22 cellular contexts compared by ENCODE assay signal in genomic region chr5:171628344-171628743, GRCh38.
DNase-seq lines count a peak whose midpoint lies in the region; ATAC-seq and TF ChIP-seq lines count a peak whose summit lies in the region.
"Had no signal": no experiment of that assay in that cellular context is flagged by ENCODE, and none has a peak within 500 bp of the region (broad histone marks: within the 10 kb centered on the region; RNA-seq: fewer than 3 reads in every experiment).

No MANE protein-coding gene starts in this region.

- peak overlapping the region; percentile 35 for H3K4me2 ChIP-seq in GM23248 (ENCODE audit: unreplicated experiment)

- no peaks in the 10 kb centered on the region for H3K79me2 ChIP-seq in GM23248 (ENCODE audit: insufficient read depth)

- no peaks in the 10 kb centered on the region for H3K9me3 ChIP-seq in GM23248 (ENCODE audit: low read depth)
- H3K9me3 ChIP-seq: MG63, SJSA1 had no signal

- H3K27me3 Mint-ChIP-seq in osteocyte (ENCODE audit: unreplicated experiment) = peaks cover 45% of the 10 kb centered on the region

- peaks cover 13% of the 10 kb centered on the region for H3K4me1 Mint-ChIP-seq in osteocyte (ENCODE audit: unreplicated experiment)
- H3K4me1 Mint-ChIP-seq: B cell had no signal

- no peaks in the 10 kb centered on the region for H3K9me3 Mint-ChIP-seq in osteocyte (ENCODE audit: unreplicated experiment)

- H3K4me3 Mint-ChIP-seq in osteocyte (ENCODE audit: unreplicated experiment) = no peak overlapping the region
- H3K4me3 Mint-ChIP-seq: B cell had no signal

- H3K4me3 ChIP-seq in GM23248 = no peak overlapping the region
- H3K4me3 ChIP-seq: MG63, SJSA1 had no signal

- no peak for TF ChIP-seq CTCF in osteocyte (IDR thresholded peaks at IDR 0.05)

- peaks cover 63% of the 10 kb centered on the region for H3K27me3 ChIP-seq in GM23248 (replicated peaks; ENCODE audit: insufficient read depth)
- H3K27me3 ChIP-seq: MG63 had no signal

- ATAC-seq in HG02763 (IDR thresholded peaks at IDR 0.05; ENCODE audit: unreplicated experiment) (no peak), GM19467 (IDR thresholded peaks at IDR 0.05; ENCODE audit: unreplicated experiment) (no peak)
- ATAC-seq: Panc1 had no signal

- in situ Hi-C loops in GM23248 (cut with MboI) = loop anchor here (25.0 kb wide), 1 partner anchor 409 kb away; no protein-coding TSS in a partner anchor

- H3K36me3 Mint-ChIP-seq in osteocyte (ENCODE audit: unreplicated experiment) = no peaks in the 10 kb centered on the region

- H3K9me2 ChIP-seq in GM23248 (ENCODE audit: insufficient read depth) = no peaks in the 10 kb centered on the region

- H3F3A ChIP-seq in GM23248 (ENCODE audit: insufficient read depth) = no peaks in the 10 kb centered on the region

- 8 to 11% methylated on average over 8 of the region's 8 CpGs for WGBS in GM23248 (ENCODE audit: low coverage in 1 of 2, low lambda C conversion rate in 2 of 2, missing lambda C conversion rate in 2 of 2), 2 experiments

- H4K20me1 ChIP-seq in GM23248 (ENCODE audit: insufficient read depth) = no peaks in the 10 kb centered on the region

- no peak overlapping the region for H3K27ac ChIP-seq in GM23248
- H3K27ac ChIP-seq: SJSA1 had no signal

- H3K9ac ChIP-seq in GM23248 = no peak overlapping the region

- no peaks in the 10 kb centered on the region for H3K4me1 ChIP-seq in GM23248 (ENCODE audit: insufficient read depth)

- no peak overlapping the region for H2AFZ ChIP-seq in GM23248

- DNase-seq in GM23248 (peak; percentile 38), ecto neural progenitor cell (ENCODE audit: low spot score) (peak; percentile 32), osteocyte (ENCODE audit: extremely low spot score, unreplicated experiment) (peak; percentile 53), A172 (ENCODE audit: low spot score) (no peak), globus pallidus (ENCODE audit: low spot score) (no peak)
- DNase-seq: ACHN, COR-L47, DMS 273 treated with DMSO at 0.1 percent for 48 hours, DND-41, GDM1, IMR-90, MG63, NCI-H1048, NCI-H146, NCI-H2029 treated with DMSO at 0.1 percent for 48 hours, NCI-H2171 treated with DMSO at 0.1 percent for 48 hours, NCI-H69 had no signal

- no peaks in the 10 kb centered on the region for H3K36me3 ChIP-seq in GM23248 (ENCODE audit: low read depth)
- H3K36me3 ChIP-seq: MG63, SJSA1 had no signal

- no peak overlapping the region for H3K27ac Mint-ChIP-seq in osteocyte (ENCODE audit: unreplicated experiment)
- H3K27ac Mint-ChIP-seq: B cell had no signal

Comparison
In these comparisons a context has a peak if more than half of its experiments do, and no peak if none do; other contexts are left out.
1. DNase-seq: peak in GM23248 (single experiment), ecto neural progenitor cell (single experiment) and osteocyte (single experiment); none in A172 (single experiment) and globus pallidus (single experiment).